ENCODE assay signal across 2 cellular contexts in the genomic region with DNA sequence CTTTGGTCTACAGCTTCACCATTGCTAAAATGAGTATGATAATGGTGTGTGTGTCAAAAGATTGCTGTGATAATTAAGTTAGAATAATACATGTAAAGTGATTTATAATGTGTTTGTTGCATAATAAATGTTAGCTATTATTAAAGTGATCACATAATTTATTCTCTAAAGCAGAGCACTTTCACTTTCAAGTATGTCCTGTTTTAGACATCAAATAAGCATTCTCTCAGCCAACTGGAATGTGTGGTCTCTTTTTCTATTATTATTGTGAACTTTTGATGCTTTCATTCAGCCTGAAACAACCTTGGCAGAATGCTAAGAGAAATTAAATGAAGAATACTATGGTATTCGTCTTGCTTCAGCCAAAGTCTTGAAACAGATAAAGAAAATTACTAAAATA.
TF ChIP-seq lines count a peak whose summit lies in the region.

No MANE protein-coding gene starts in this region.

TF ChIP-seq in SK-N-SH treated with all-trans-retinoic acid at 6 μM for 48 hours, 23 proteins besides CTCF, POLR2A, EP300 and RAD21 (continued from another document):
- TF ChIP-seq, protein P1, sequence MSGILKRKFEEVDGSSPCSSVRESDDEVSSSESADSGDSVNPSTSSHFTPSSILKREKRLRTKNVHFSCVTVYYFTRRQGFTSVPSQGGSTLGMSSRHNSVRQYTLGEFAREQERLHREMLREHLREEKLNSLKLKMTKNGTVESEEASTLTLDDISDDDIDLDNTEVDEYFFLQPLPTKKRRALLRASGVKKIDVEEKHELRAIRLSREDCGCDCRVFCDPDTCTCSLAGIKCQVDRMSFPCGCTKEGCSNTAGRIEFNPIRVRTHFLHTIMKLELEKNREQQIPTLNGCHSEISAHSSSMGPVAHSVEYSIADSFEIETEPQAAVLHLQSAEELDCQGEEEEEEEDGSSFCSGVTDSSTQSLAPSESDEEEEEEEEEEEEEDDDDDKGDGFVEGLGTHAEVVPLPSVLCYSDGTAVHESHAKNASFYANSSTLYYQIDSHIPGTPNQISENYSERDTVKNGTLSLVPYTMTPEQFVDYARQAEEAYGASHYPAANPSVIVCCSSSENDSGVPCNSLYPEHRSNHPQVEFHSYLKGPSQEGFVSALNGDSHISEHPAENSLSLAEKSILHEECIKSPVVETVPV (CRISPR knock-in tag; IDR thresholded peaks at IDR 0.05), result no peak
- TF ChIP-seq TOX (CRISPR knock-in tag; IDR thresholded peaks at IDR 0.05; ENCODE audit: borderline replicate concordance), result peak; percentile 72
- no peak for TF ChIP-seq ZNF565 (CRISPR knock-in tag; conservative IDR thresholded peaks at IDR 0.05; ENCODE audit: low read depth)
- TF ChIP-seq ZNF70 (CRISPR knock-in tag; IDR thresholded peaks at IDR 0.05), result no peak
- no peak for TF ChIP-seq ZC3H10 (CRISPR knock-in tag; IDR thresholded peaks at IDR 0.05)
- TF ChIP-seq, protein P2, sequence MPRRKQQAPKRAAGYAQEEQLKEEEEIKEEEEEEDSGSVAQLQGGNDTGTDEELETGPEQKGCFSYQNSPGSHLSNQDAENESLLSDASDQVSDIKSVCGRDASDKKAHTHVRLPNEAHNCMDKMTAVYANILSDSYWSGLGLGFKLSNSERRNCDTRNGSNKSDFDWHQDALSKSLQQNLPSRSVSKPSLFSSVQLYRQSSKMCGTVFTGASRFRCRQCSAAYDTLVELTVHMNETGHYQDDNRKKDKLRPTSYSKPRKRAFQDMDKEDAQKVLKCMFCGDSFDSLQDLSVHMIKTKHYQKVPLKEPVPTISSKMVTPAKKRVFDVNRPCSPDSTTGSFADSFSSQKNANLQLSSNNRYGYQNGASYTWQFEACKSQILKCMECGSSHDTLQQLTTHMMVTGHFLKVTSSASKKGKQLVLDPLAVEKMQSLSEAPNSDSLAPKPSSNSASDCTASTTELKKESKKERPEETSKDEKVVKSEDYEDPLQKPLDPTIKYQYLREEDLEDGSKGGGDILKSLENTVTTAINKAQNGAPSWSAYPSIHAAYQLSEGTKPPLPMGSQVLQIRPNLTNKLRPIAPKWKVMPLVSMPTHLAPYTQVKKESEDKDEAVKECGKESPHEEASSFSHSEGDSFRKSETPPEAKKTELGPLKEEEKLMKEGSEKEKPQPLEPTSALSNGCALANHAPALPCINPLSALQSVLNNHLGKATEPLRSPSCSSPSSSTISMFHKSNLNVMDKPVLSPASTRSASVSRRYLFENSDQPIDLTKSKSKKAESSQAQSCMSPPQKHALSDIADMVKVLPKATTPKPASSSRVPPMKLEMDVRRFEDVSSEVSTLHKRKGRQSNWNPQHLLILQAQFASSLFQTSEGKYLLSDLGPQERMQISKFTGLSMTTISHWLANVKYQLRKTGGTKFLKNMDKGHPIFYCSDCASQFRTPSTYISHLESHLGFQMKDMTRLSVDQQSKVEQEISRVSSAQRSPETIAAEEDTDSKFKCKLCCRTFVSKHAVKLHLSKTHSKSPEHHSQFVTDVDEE (CRISPR knock-in tag; IDR thresholded peaks at IDR 0.05), result no peak
- no peak for TF ChIP-seq ZFP30 (CRISPR knock-in tag; IDR thresholded peaks at IDR 0.05)

TF ChIP-seq in endothelial cell of umbilical vein, 7 proteins besides CTCF, POLR2A, EP300 and RAD21 (continued from another document):
- TF ChIP-seq, protein P3, sequence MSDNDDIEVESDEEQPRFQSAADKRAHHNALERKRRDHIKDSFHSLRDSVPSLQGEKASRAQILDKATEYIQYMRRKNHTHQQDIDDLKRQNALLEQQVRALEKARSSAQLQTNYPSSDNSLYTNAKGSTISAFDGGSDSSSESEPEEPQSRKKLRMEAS (IDR thresholded peaks at IDR 0.05; ENCODE audit: insufficient read depth, insufficient read length), result no peak
- TF ChIP-seq MYC (IDR thresholded peaks at IDR 0.05; ENCODE audit: low read depth, low read length), result no peak
